37 cellular contexts compared by ENCODE assay signal in the genomic region with DNA sequence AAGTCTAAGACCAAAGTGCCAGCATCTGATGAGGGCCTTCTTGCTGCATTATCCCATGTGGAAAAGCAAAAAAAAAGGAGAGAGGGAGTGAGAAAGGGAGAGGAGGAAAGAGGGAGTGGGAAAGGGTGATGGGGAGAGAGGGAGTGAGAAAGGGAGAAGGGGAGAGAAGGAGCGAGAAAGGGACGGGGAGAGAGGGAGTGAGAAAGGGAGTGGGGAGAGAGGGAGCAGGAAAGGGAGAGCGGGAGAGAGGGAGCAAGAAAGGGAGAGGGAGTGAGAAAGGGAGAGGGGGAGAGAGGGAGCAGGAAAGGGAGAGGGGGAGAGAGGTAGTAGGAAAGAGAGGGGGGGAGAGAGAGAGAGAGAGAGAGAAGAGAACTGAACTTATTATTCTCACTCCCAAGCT.
"Had no signal": no experiment of that assay in that cellular context is flagged by ENCODE, and none has a peak within 500 bp of the region (broad histone marks: within the 10 kb centered on the region; RNA-seq: fewer than 3 reads in every experiment).

No MANE protein-coding gene starts in this region.

- H3K36me3 Mint-ChIP-seq: activated naive CD4-positive, alpha-beta T cell treated with anti-CD3 and anti-CD28 coated beads, Interleukin-2, amount 10 ng/mL, durations not matched to agents 7 days and 5 days; activated naive CD4-positive, alpha-beta T cell treated with anti-CD3 and anti-CD28 coated beads, Interleukin-2, amount 50 U/mL, for 24 hours; activated naive CD4-positive, alpha-beta T cell treated with anti-CD3 and anti-CD28 coated beads, Interleukin-2, amount 50 U/mL, for 72 hours; activated naive CD8-positive, alpha-beta T cell; activated naive CD8-positive, alpha-beta T cell treated with anti-CD3 and anti-CD28 coated beads for 36 hours; activated naive CD8-positive, alpha-beta T cell treated with anti-CD3 and anti-CD28 coated beads, Interleukin-2, amount 10 ng/mL, durations not matched to agents 7 days and 5 days; brain had no signal

- H3K27ac ChIP-seq: adrenal gland, ascending aorta, body of pancreas, brain microvascular endothelial cell, breast epithelium, cardiac muscle cell had no signal

- DNase-seq: activated effector memory CD4-positive, alpha-beta T cell treated with anti-CD3 and anti-CD28 coated beads, Interleukin-2, amount 50 U/mL, for 16 hours; activated effector memory CD4-positive, alpha-beta T cell treated with Interleukin-2 at 50 U/mL for 16 hours; activated gamma-delta T cell; activated gamma-delta T cell treated with Interleukin-2 at 50 U/mL for 16 hours; activated naive CD4-positive, alpha-beta T cell; activated naive CD4-positive, alpha-beta T cell treated with anti-CD3 and anti-CD28 coated beads for 36 hours; activated naive CD4-positive, alpha-beta T cell treated with anti-CD3 and anti-CD28 coated beads, Interleukin-2, amount 10 ng/mL, durations not matched to agents 7 days and 5 days; activated naive CD4-positive, alpha-beta T cell treated with anti-CD3 and anti-CD28 coated beads, Interleukin-2, amount 50 U/mL, for 16 hours; activated naive CD4-positive, alpha-beta T cell treated with Interleukin-2 at 50 U/mL for 16 hours; activated naive CD8-positive, alpha-beta T cell treated with anti-CD3 and anti-CD28 coated beads for 36 hours; activated naive CD8-positive, alpha-beta T cell treated with anti-CD3 and anti-CD28 coated beads, Interleukin-2, amount 10 ng/mL, durations not matched to agents 7 days and 5 days; activated naive CD8-positive, alpha-beta T cell treated with anti-CD3 and anti-CD28 coated beads, Interleukin-2, amount 50 U/mL, for 24 hours; activated T-cell treated with anti-CD3 and anti-CD28 coated beads, Interleukin-2, amount 50 U/mL, for 24 hours; activated T-cell treated with anti-CD3 and anti-CD28 coated beads, Interleukin-2, amount 50 U/mL, for 4 hours; activated T-cell treated with anti-CD3 and anti-CD28 coated beads, Interleukin-2, amount 50 U/mL, for 48 hours; activated T-cell treated with anti-CD3 and anti-CD28 coated beads, Interleukin-2, amount 50 U/mL, for 72 hours; adrenal gland; amniotic stem cell; amygdala; anterior cingulate cortex; aorta; body of pancreas; brain microvascular endothelial cell; caudate nucleus; central memory CD4-positive, alpha-beta T cell; cerebellar nuclear complex had no signal

- H3K27me3 Mint-ChIP-seq: activated naive CD4-positive, alpha-beta T cell treated with anti-CD3 and anti-CD28 coated beads, Interleukin-2, amount 10 ng/mL, durations not matched to agents 7 days and 5 days; activated naive CD4-positive, alpha-beta T cell treated with anti-CD3 and anti-CD28 coated beads, Interleukin-2, amount 50 U/mL, for 24 hours; activated naive CD8-positive, alpha-beta T cell; activated naive CD8-positive, alpha-beta T cell treated with anti-CD3 and anti-CD28 coated beads for 36 hours; activated naive CD8-positive, alpha-beta T cell treated with anti-CD3 and anti-CD28 coated beads, Interleukin-2, amount 10 ng/mL, durations not matched to agents 7 days and 5 days; activated naive CD8-positive, alpha-beta T cell treated with anti-CD3 and anti-CD28 coated beads, Interleukin-2, amount 50 U/mL, for 24 hours; activated T-cell treated with anti-CD3 and anti-CD28 coated beads, Interleukin-2, amount 50 U/mL, for 24 hours; activated T-helper 17 cell treated with anti-CD3 and anti-CD28 coated beads, Interleukin-2, amount 50 U/mL, for 72 hours; brain; central memory CD8-positive, alpha-beta T cell had no signal

- H3K4me3 Mint-ChIP-seq: activated naive CD4-positive, alpha-beta T cell treated with anti-CD3 and anti-CD28 coated beads for 36 hours; activated naive CD4-positive, alpha-beta T cell treated with anti-CD3 and anti-CD28 coated beads, Interleukin-2, amount 10 ng/mL, durations not matched to agents 7 days and 5 days; activated naive CD4-positive, alpha-beta T cell treated with anti-CD3 and anti-CD28 coated beads, Interleukin-2, amount 50 U/mL, for 24 hours; activated naive CD8-positive, alpha-beta T cell; activated naive CD8-positive, alpha-beta T cell treated with anti-CD3 and anti-CD28 coated beads for 36 hours; activated naive CD8-positive, alpha-beta T cell treated with anti-CD3 and anti-CD28 coated beads, Interleukin-2, amount 10 ng/mL, durations not matched to agents 7 days and 5 days; activated naive CD8-positive, alpha-beta T cell treated with anti-CD3 and anti-CD28 coated beads, Interleukin-2, amount 50 U/mL, for 24 hours; activated T-cell treated with anti-CD3 and anti-CD28 coated beads, Interleukin-2, amount 50 U/mL, for 24 hours; activated T-cell treated with anti-CD3 and anti-CD28 coated beads, Interleukin-2, amount 50 U/mL, for 4 hours; activated T-cell treated with anti-CD3 and anti-CD28 coated beads, Interleukin-2, amount 50 U/mL, for 72 hours; activated T-helper 1 cell treated with anti-CD3 and anti-CD28 coated beads, Interleukin-12 subunit alpha, Interleukin-12 subunit beta, Interleukin-2, Interleukin-4 antibody, amounts not matched to agents 30 ng/mL and 10 ng/mL and 1 ng/mL, durations not matched to agents 14 hours and 24 hours and 36 hours; activated T-helper 17 cell treated with anti-CD3 and anti-CD28 coated beads, Interleukin-2, amount 50 U/mL, for 72 hours; brain; central memory CD8-positive, alpha-beta T cell had no signal

- H3K4me1 ChIP-seq: adrenal gland, ascending aorta, body of pancreas, breast epithelium had no signal

- H3K9me3 Mint-ChIP-seq: activated naive CD4-positive, alpha-beta T cell treated with anti-CD3 and anti-CD28 coated beads, Interleukin-2, amount 10 ng/mL, durations not matched to agents 7 days and 5 days; activated naive CD4-positive, alpha-beta T cell treated with anti-CD3 and anti-CD28 coated beads, Interleukin-2, amount 50 U/mL, for 24 hours; activated naive CD8-positive, alpha-beta T cell treated with anti-CD3 and anti-CD28 coated beads, Interleukin-2, amount 10 ng/mL, durations not matched to agents 7 days and 5 days; activated T-cell treated with anti-CD3 and anti-CD28 coated beads, Interleukin-2, amount 50 U/mL, for 4 hours; activated T-helper 1 cell treated with anti-CD3 and anti-CD28 coated beads, Interleukin-12 subunit alpha, Interleukin-12 subunit beta, Interleukin-2, Interleukin-4 antibody, amounts not matched to agents 30 ng/mL and 10 ng/mL and 1 ng/mL, durations not matched to agents 14 hours and 24 hours and 36 hours; activated T-helper 2 cell treated with anti-CD3 and anti-CD28 coated beads, Interferon-gamma antibody, Interleukin-2, Interleukin-4, amounts not matched to agents 10 μg/mL and 5 μg/mL and 100 μg/mL, durations not matched to agents 14 hours and 24 hours and 36 hours had no signal

- H3K4me1 Mint-ChIP-seq: activated naive CD4-positive, alpha-beta T cell treated with anti-CD3 and anti-CD28 coated beads, Interleukin-2, amount 10 ng/mL, durations not matched to agents 7 days and 5 days; activated naive CD4-positive, alpha-beta T cell treated with anti-CD3 and anti-CD28 coated beads, Interleukin-2, amount 50 U/mL, for 24 hours; activated naive CD8-positive, alpha-beta T cell treated with anti-CD3 and anti-CD28 coated beads for 36 hours; activated naive CD8-positive, alpha-beta T cell treated with anti-CD3 and anti-CD28 coated beads, Interleukin-2, amount 10 ng/mL, durations not matched to agents 7 days and 5 days; activated naive CD8-positive, alpha-beta T cell treated with anti-CD3 and anti-CD28 coated beads, Interleukin-2, amount 50 U/mL, for 24 hours; activated T-helper 17 cell treated with anti-CD3 and anti-CD28 coated beads, Interleukin-2, amount 50 U/mL, for 72 hours; brain; central memory CD8-positive, alpha-beta T cell had no signal

- H3K4me3 ChIP-seq: adrenal gland, ascending aorta, body of pancreas, breast epithelium, cardiac muscle cell had no signal

- H3K36me3 ChIP-seq: adrenal gland, ascending aorta, brain microvascular endothelial cell, breast epithelium, cardiac muscle cell had no signal

- H3K9me3 ChIP-seq: adrenal gland, body of pancreas had no signal

- H3K27me3 ChIP-seq: adrenal gland, ascending aorta, body of pancreas, brain microvascular endothelial cell, breast epithelium, cardiac muscle cell had no signal

- H3K27ac Mint-ChIP-seq: activated naive CD4-positive, alpha-beta T cell treated with anti-CD3 and anti-CD28 coated beads for 36 hours; activated naive CD4-positive, alpha-beta T cell treated with anti-CD3 and anti-CD28 coated beads, Interleukin-2, amount 10 ng/mL, durations not matched to agents 7 days and 5 days; activated naive CD4-positive, alpha-beta T cell treated with anti-CD3 and anti-CD28 coated beads, Interleukin-2, amount 50 U/mL, for 24 hours; activated naive CD4-positive, alpha-beta T cell treated with anti-CD3 and anti-CD28 coated beads, Interleukin-2, amount 50 U/mL, for 72 hours; activated naive CD8-positive, alpha-beta T cell; activated naive CD8-positive, alpha-beta T cell treated with anti-CD3 and anti-CD28 coated beads for 36 hours; activated naive CD8-positive, alpha-beta T cell treated with anti-CD3 and anti-CD28 coated beads, Interleukin-2, amount 10 ng/mL, durations not matched to agents 7 days and 5 days; activated naive CD8-positive, alpha-beta T cell treated with anti-CD3 and anti-CD28 coated beads, Interleukin-2, amount 50 U/mL, for 24 hours; activated T-cell treated with anti-CD3 and anti-CD28 coated beads, Interleukin-2, amount 50 U/mL, for 24 hours; activated T-cell treated with anti-CD3 and anti-CD28 coated beads, Interleukin-2, amount 50 U/mL, for 72 hours; activated T-helper 1 cell treated with anti-CD3 and anti-CD28 coated beads, Interleukin-12 subunit alpha, Interleukin-12 subunit beta, Interleukin-2, Interleukin-4 antibody, amounts not matched to agents 30 ng/mL and 10 ng/mL and 1 ng/mL, durations not matched to agents 14 hours and 24 hours and 36 hours; activated T-helper 17 cell treated with anti-CD3 and anti-CD28 coated beads, Interleukin-2, amount 50 U/mL, for 72 hours; activated T-helper 2 cell treated with anti-CD3 and anti-CD28 coated beads, Interferon-gamma antibody, Interleukin-2, Interleukin-4, amounts not matched to agents 10 μg/mL and 5 μg/mL and 100 μg/mL, durations not matched to agents 14 hours and 24 hours and 36 hours; brain had no signal
